In genomic region chr2:61221819-61222218, GRCh38 we compare ENCODE assay signal across 21 cellular contexts. TPM values are rescaled to one million over a fixed set of nuclear protein-coding genes. Genes with fewer than 3 reads are reported as not detected.
A peak's percentile ranks its signal among the peaks of the same experiment; 100 is the strongest.
DNase-seq lines count a peak whose midpoint lies in the region; ATAC-seq, FAIRE-seq and TF ChIP-seq lines count a peak whose summit lies in the region.
"Had no signal": no experiment of that assay in that cellular context is flagged by ENCODE, and none has a peak within 500 bp of the region (broad histone marks: within the 10 kb centered on the region; RNA-seq: fewer than 3 reads in every experiment).

No MANE protein-coding gene starts in this region.

- H3K4me3 ChIP-seq in HepG2 (replicated peaks in 1 of 3; ENCODE audit: insufficient read depth in 1 of 3, low read depth in 2 of 3, low read length in 3 of 3) (no peak overlapping the region), right lobe of liver (no peak overlapping the region), left lung (no peak overlapping the region)

- intact Hi-C loops in HepG2 (cut with micrococcal nuclease; ENCODE audit: unreplicated experiment) = no loop called here
- intact Hi-C loops in right lobe of liver (cut with DNase I) = no loop called here
- intact Hi-C loops in left lung (cut with DNase I) = no loop called here

- no peaks in the 10 kb centered on the region for H3K27me3 Mint-ChIP-seq in osteocyte (ENCODE audit: unreplicated experiment)
- H3K27me3 Mint-ChIP-seq: CD4-positive, alpha-beta memory T cell had no signal

- no peak overlapping the region for H3K27ac ChIP-seq in HepG2 (ENCODE audit: extremely low read length, insufficient read depth, low read length)
- no peak overlapping the region for H3K27ac ChIP-seq in right lobe of liver
- H3K27ac ChIP-seq in left lung = peak overlapping the region in 1 of 2 donors; percentile 20
- H3K27ac ChIP-seq: 22Rv1 had no signal

- no peak overlapping the region for H3K4me3 Mint-ChIP-seq in osteocyte (ENCODE audit: unreplicated experiment)
- H3K4me3 Mint-ChIP-seq: CD4-positive, alpha-beta memory T cell had no signal

- H3K4me1 Mint-ChIP-seq in osteocyte (ENCODE audit: unreplicated experiment) = peaks cover 30% of the 10 kb centered on the region

- no peak overlapping the region for H2AFZ ChIP-seq in HepG2 (ENCODE audit: low read length)

- no peak overlapping the region for H3K4me2 ChIP-seq in HepG2 (ENCODE audit: low read depth, low read length)

- no peak for TF ChIP-seq POLR2A in HepG2 (IDR thresholded peaks at IDR 0.05; ENCODE audit: insufficient read depth in 1 of 2, low read depth in 2 of 2, low read length in 2 of 2)
- TF ChIP-seq POLR2A in right lobe of liver (IDR thresholded peaks at IDR 0.05) = no peak

- POLR2A ChIA-PET in HepG2 (lab: Yijun Ruan, JAX) = no interaction called here

- H3K9me3 ChIP-seq in HepG2 (ENCODE audit: low read length) = no peaks in the 10 kb centered on the region
- H3K9me3 ChIP-seq in right lobe of liver = no peaks in the 10 kb centered on the region
- H3K9me3 ChIP-seq in left lung = no peaks in the 10 kb centered on the region

- no peaks in the 10 kb centered on the region for H4K20me1 ChIP-seq in HepG2 (ENCODE audit: insufficient read depth, low read length)

- in situ Hi-C loops in HepG2 (cut with HindIII; ENCODE audit: extremely low pct_ligation_motif_present, low pct_unique_long_range_greater_than_20kb) = no loop called here

- DNase-seq in HepG2 (ENCODE audit: low spot score) (no peak), right lobe of liver (no peak), left lung (no peak), osteocyte (ENCODE audit: extremely low spot score, unreplicated experiment) (no peak), NCI-H1930 (lab: John Stamatoyannopoulos, UW) (no peak)
- no peak for DNase-seq in stimulated activated CD4-positive, alpha-beta T cell treated with anti-CD3 and anti-CD28 coated beads, Interleukin-15, amount 100 ng/mL, for 24 hours
- DNase-seq: C1 segment of cervical spinal cord; Calu3; CD4-positive, alpha-beta memory T cell; COR-L47; DMS53; DMS79 treated with DMSO at 0.1 percent for 48 hours; GF-D8; H7; HCEC 1CT had no signal

- no peaks in the 10 kb centered on the region for H3K9me3 Mint-ChIP-seq in osteocyte (ENCODE audit: unreplicated experiment)
- H3K9me3 Mint-ChIP-seq: CD4-positive, alpha-beta memory T cell had no signal

- H3K4me1 ChIP-seq in HepG2 (ENCODE audit: insufficient read depth, low read length) = no peaks in the 10 kb centered on the region
- H3K4me1 ChIP-seq in right lobe of liver = no peaks in the 10 kb centered on the region
- H3K4me1 ChIP-seq in left lung = peaks cover 0 to 3% of the 10 kb centered on the region in 2 donors

- TF ChIP-seq EP300 in HepG2 (IDR thresholded peaks at IDR 0.05; ENCODE audit: low read depth in 2 of 2, low read length in 2 of 2) = no peak
- no peak for TF ChIP-seq EP300 in HepG2 (CRISPR knock-in tag; IDR thresholded peaks at IDR 0.05; ENCODE audit: borderline replicate concordance)

- H3K79me2 ChIP-seq in HepG2 (ENCODE audit: insufficient read depth, low read length) = no peaks in the 10 kb centered on the region

- BruUV-seq in HepG2 (replicated peaks; lab: Mats Ljungman, UMichigan) = no TSS peak

- H3K36me3 ChIP-seq in HepG2 (replicated peaks in 1 of 2; ENCODE audit: control insufficient read depth in 1 of 2, insufficient read depth in 2 of 2, low read length in 2 of 2) = peaks cover 10 to 66% of the 10 kb centered on the region in 2 experiments; a peak in 4 of 5 replicates
- peaks cover 0 to 32% (median 6%) of the 10 kb centered on the region in 4 donors for H3K36me3 ChIP-seq in right lobe of liver
- H3K36me3 ChIP-seq in left lung = peaks cover 0 to 63% of the 10 kb centered on the region in 2 donors

- ATAC-seq in HepG2 (no peak), right lobe of liver (no peak), left lung (peak; percentile 27), GM21576 (IDR thresholded peaks at IDR 0.05; ENCODE audit: unreplicated experiment) (no peak)

- TF ChIP-seq RAD21 in HepG2 (CRISPR knock-in tag; IDR thresholded peaks at IDR 0.05) = no peak

- H3K27ac Mint-ChIP-seq in osteocyte (ENCODE audit: unreplicated experiment) = peak overlapping the region; percentile 34

- H3K27me3 ChIP-seq in HepG2 (ENCODE audit: control insufficient read depth in 1 of 2, insufficient read depth in 2 of 2, low read length in 2 of 2) (no peaks in the 10 kb centered on the region), right lobe of liver (no peaks in the 10 kb centered on the region), left lung (no peaks in the 10 kb centered on the region)

- no peak for FAIRE-seq in HepG2 (lab: Jason Lieb, UNC)
- FAIRE-seq: A204.1, GM12891, GM18507, H1 had no signal

- CTCF ChIA-PET in HepG2 (lab: Yijun Ruan, JAX; ENCODE audit: low intra/inter-chr PET ratio, low total read pairs) = no interaction called here

- H3K9ac ChIP-seq in HepG2 (ENCODE audit: insufficient read depth, low read depth, low read length) = no peak overlapping the region

- TF ChIP-seq CTCF in HepG2 (CRISPR knock-in tag; IDR thresholded peaks at IDR 0.05) = no peak
- no peak for TF ChIP-seq CTCF in right lobe of liver (IDR thresholded peaks at IDR 0.05)
- TF ChIP-seq CTCF in left lung (IDR thresholded peaks at IDR 0.05) = no peak
- TF ChIP-seq CTCF in osteocyte (IDR thresholded peaks at IDR 0.05) = no peak

- 92% methylated on average over 5 of the region's 5 CpGs for WGBS in HepG2 (ENCODE audit: low lambda C conversion rate)
- 92% methylated on average over 5 of the region's 5 CpGs for WGBS in right lobe of liver (ENCODE audit: insufficient coverage, low coverage, low lambda C conversion rate, missing lambda C conversion rate)

- peaks cover 39% of the 10 kb centered on the region for H3K36me3 Mint-ChIP-seq in osteocyte (ENCODE audit: unreplicated experiment)

TF ChIP-seq in HepG2, 621 proteins besides CTCF, POLR2A, EP300 and RAD21:
- no peak for TF ChIP-seq PAXIP1 (CRISPR knock-in tag; conservative IDR thresholded peaks at IDR 0.05)
- no peak for TF ChIP-seq SAFB2 (CRISPR knock-in tag; IDR thresholded peaks at IDR 0.05; ENCODE audit: borderline replicate concordance, low read depth)
- peak; percentile 4; the same call in 1 of the 2 replicates for TF ChIP-seq CEBPB (IDR thresholded peaks at IDR 0.05; ENCODE audit: borderline replicate concordance, low read depth, low read length)
- TF ChIP-seq MAF1 (CRISPR knock-in tag; IDR thresholded peaks at IDR 0.05; ENCODE audit: borderline replicate concordance) = no peak

RNA-seq across cellular contexts. Expression of gene C2orf74, which starts 59.8 kb away (rescaled TPM):
- total RNA-seq in HepG2 (2016; rRNA removed; fragmentation: Illumina TruSeq; extraction: Trizol) (13.8 and 21.6 TPM in 2 replicates), right lobe of liver (10 to 100 TPM; 10.2 to 12.0 (median 10.6) TPM), left lung (10 to 100 TPM in 1 of 2 donors, 1 to 10 TPM in 1; 5.0 to 11.4 TPM), osteocyte (9.2 and 10.3 TPM in 2 replicates)
- 16.7 and 17.0 TPM in 2 replicates for total RNA-seq in HepG2 (2016; cell fraction: cytosol; rRNA removed; fragmentation: Illumina TruSeq; extraction: Trizol; ENCODE audit: low read depth)
- total RNA-seq in HepG2 (2016; cell fraction: insoluble cytoplasmic fraction; rRNA removed; fragmentation: Illumina TruSeq; extraction: Trizol) = 14.9 and 18.7 TPM in 2 replicates
- 14.2 and 19.0 TPM in 2 replicates for total RNA-seq in HepG2 (2016; cell fraction: membrane; rRNA removed; fragmentation: Illumina TruSeq; extraction: Trizol)
- total RNA-seq in HepG2 (2016; cell fraction: nucleus; rRNA removed; fragmentation: Illumina TruSeq; extraction: Trizol) = 7.0 and 8.1 TPM in 2 replicates
- polyA plus RNA-seq in HepG2 (2011; rRNA removed) = 10.6 and 11.9 TPM in 2 replicates
- 11.8 and 13.6 TPM in 2 replicates for polyA plus RNA-seq in HepG2 (2011; cell fraction: cytosol; rRNA removed)
- 4.7 and 6.8 TPM in 2 replicates for polyA plus RNA-seq in HepG2 (2011; cell fraction: nucleus; rRNA removed)
- polyA plus RNA-seq in HepG2 (2012) = 15.7 and 26.1 TPM in 2 replicates
- polyA plus RNA-seq in HepG2 (2016; cell fraction: cytosol; fragmentation: Illumina TruSeq; extraction: Trizol; ENCODE audit: low read depth) = 8.9 TPM in 2 replicates
- 26.0 and 27.5 TPM in 2 replicates for polyA plus RNA-seq in HepG2 (2016; cell fraction: insoluble cytoplasmic fraction; fragmentation: Illumina TruSeq; extraction: Trizol; ENCODE audit: low read depth)
- 15.9 and 17.5 TPM in 2 replicates for polyA plus RNA-seq in HepG2 (2016; cell fraction: membrane; fragmentation: Illumina TruSeq; extraction: Trizol; ENCODE audit: low read depth)
- polyA plus RNA-seq in HepG2 (2016; cell fraction: nucleus; fragmentation: Illumina TruSeq; extraction: Trizol; ENCODE audit: insufficient read depth, low read depth) = 16.4 and 18.0 TPM in 2 replicates
- polyA minus RNA-seq in HepG2 (2011; rRNA and poly(A)+ RNA removed; ENCODE audit: low replicate concordance) = 0.42 and 1.5 TPM in 2 replicates
- polyA minus RNA-seq in HepG2 (2011; cell fraction: cytosol; rRNA and poly(A)+ RNA removed) = 5.3 TPM in 1 of 2 replicates, not detected in the other
- 4.5 and 8.8 TPM in 2 replicates for polyA minus RNA-seq in HepG2 (2011; cell fraction: nucleus; rRNA and poly(A)+ RNA removed)
